In genomic region chr3:160200328-160200727, GRCh38 we compare ENCODE assay signal across 15 cellular contexts.
DNase-seq lines count a peak whose midpoint lies in the region; ATAC-seq and TF ChIP-seq lines count a peak whose summit lies in the region.
"Had no signal": no experiment of that assay in that cellular context is flagged by ENCODE, and none has a peak within 500 bp of the region (broad histone marks: within the 10 kb centered on the region; RNA-seq: fewer than 3 reads in every experiment).

No MANE protein-coding gene starts in this region.

- no peak for TF ChIP-seq CTCF in foreskin fibroblast (IDR thresholded peaks at IDR 0.05; ENCODE audit: low read depth, low read length)

- ATAC-seq in GM21619 (IDR thresholded peaks at IDR 0.05; ENCODE audit: unreplicated experiment) (peak; percentile 84), GM18498 (IDR thresholded peaks at IDR 0.05; ENCODE audit: unreplicated experiment) (no peak)
- ATAC-seq: gastroesophageal sphincter had no signal

- peak; percentile 77 for DNase-seq in NCI-H1105 (lab: John Stamatoyannopoulos, UW)
- peak; percentile 70 for DNase-seq in NCI-H748 treated with DMSO at 0.1 percent for 48 hours (lab: John Stamatoyannopoulos, UW)
- DNase-seq in left kidney (ENCODE audit: low read depth, low spot score), result peak; percentile 42
- DNase-seq in foreskin fibroblast, result no peak
- DNase-seq in NCI-H526 treated with DMSO at 0.1 percent for 48 hours (lab: John Stamatoyannopoulos, UW), result no peak
- no peak for DNase-seq in Ammon's horn (ENCODE audit: low spot score)
- DNase-seq: activated T-cell treated with anti-CD3 and anti-CD28 coated beads, Interleukin-2, amount 50 U/mL, for 24 hours; amniotic stem cell; posterior cingulate gyrus; stimulated activated CD8-positive, alpha-beta memory T cell treated with anti-CD3 and anti-CD28 coated beads, Interleukin-4, amount 100 ng/mL, for 48 hours; T-helper 1 cell; transverse colon had no signal

- no peak overlapping the region for H3K4me3 ChIP-seq in foreskin fibroblast (ENCODE audit: low read depth in 1 of 2, low read length in 2 of 2)
- H3K4me3 ChIP-seq: gastroesophageal sphincter, transverse colon had no signal

Comparison
In these comparisons a context has a peak if more than half of its experiments do, and no peak if none do; other contexts are left out.
1. DNase-seq: peak in NCI-H1105 (single experiment), NCI-H748 treated with DMSO at 0.1 percent for 48 hours (single experiment) and left kidney (single experiment); none in foreskin fibroblast (0 of 2), NCI-H526 treated with DMSO at 0.1 percent for 48 hours (single experiment) and Ammon's horn (single experiment).